ENCODE assay signal across 8 cellular contexts in genomic region chr18:79570266-79571201, GRCh38.
DNase-seq lines count a peak whose midpoint lies in the region; TF ChIP-seq lines count a peak whose summit lies in the region.

No MANE protein-coding gene starts in this region.

- no peak overlapping the region for H3K4me3 ChIP-seq in choroid plexus epithelial cell (ENCODE audit: low read depth, low read length)
- H3K4me3 ChIP-seq in skeletal muscle satellite cell (ENCODE audit: low read length) = peak overlapping the region; percentile 48

- H3K9me3 ChIP-seq in skeletal muscle satellite cell (replicated peaks; ENCODE audit: low read length) = peaks cover 12% of the 10 kb centered on the region

- no peak overlapping the region for H3K4me3 Mint-ChIP-seq in activated CD4-positive, alpha-beta memory T cell treated with anti-CD3 and anti-CD28 coated beads for 36 hours
- no peak overlapping the region for H3K4me3 Mint-ChIP-seq in activated CD4-positive, alpha-beta memory T cell treated with anti-CD3 and anti-CD28 coated beads, Interleukin-2, amount 10 ng/mL, durations not matched to agents 7 days and 5 days

- POLR2A ChIA-PET in activated CD4-positive, alpha-beta memory T cell treated with anti-CD3 and anti-CD28 coated beads for 36 hours (lab: Charles Lee) = no interaction called here
- POLR2A ChIA-PET in activated CD4-positive, alpha-beta memory T cell treated with anti-CD3 and anti-CD28 coated beads, Interleukin-2, amount 10 ng/mL, durations not matched to agents 7 days and 5 days (lab: Charles Lee) = no interaction called here

- H3K4me1 Mint-ChIP-seq in activated CD4-positive, alpha-beta memory T cell treated with anti-CD3 and anti-CD28 coated beads for 36 hours (ENCODE audit: low read depth) = peaks cover 6% of the 10 kb centered on the region
- peaks cover 1% of the 10 kb centered on the region for H3K4me1 Mint-ChIP-seq in activated CD4-positive, alpha-beta memory T cell treated with anti-CD3 and anti-CD28 coated beads, Interleukin-2, amount 10 ng/mL, durations not matched to agents 7 days and 5 days

- intact Hi-C loops in activated CD4-positive, alpha-beta memory T cell treated with anti-CD3 and anti-CD28 coated beads for 36 hours (cut with micrococcal nuclease) = no loop called here

- no peak for TF ChIP-seq CTCF in choroid plexus epithelial cell (conservative IDR thresholded peaks at IDR 0.05; ENCODE audit: low read depth, low read length)

- H3K9me3 Mint-ChIP-seq in activated CD4-positive, alpha-beta memory T cell treated with anti-CD3 and anti-CD28 coated beads for 36 hours = peaks cover 19% of the 10 kb centered on the region
- peaks cover 15% of the 10 kb centered on the region for H3K9me3 Mint-ChIP-seq in activated CD4-positive, alpha-beta memory T cell treated with anti-CD3 and anti-CD28 coated beads, Interleukin-2, amount 10 ng/mL, durations not matched to agents 7 days and 5 days

- H3K4me2 ChIP-seq in skeletal muscle satellite cell (ENCODE audit: low read length) = peak overlapping the region; percentile 71

- H3K27me3 Mint-ChIP-seq in activated CD4-positive, alpha-beta memory T cell treated with anti-CD3 and anti-CD28 coated beads for 36 hours = peaks cover 2% of the 10 kb centered on the region
- H3K27me3 Mint-ChIP-seq in activated CD4-positive, alpha-beta memory T cell treated with anti-CD3 and anti-CD28 coated beads, Interleukin-2, amount 10 ng/mL, durations not matched to agents 7 days and 5 days = no peaks in the 10 kb centered on the region

- H3K9ac ChIP-seq in skeletal muscle satellite cell (ENCODE audit: low read depth, low read length) = peak overlapping the region; percentile 43

- CTCF ChIA-PET in activated CD4-positive, alpha-beta memory T cell treated with anti-CD3 and anti-CD28 coated beads for 36 hours (lab: Charles Lee) = no interaction called here
- CTCF ChIA-PET in activated CD4-positive, alpha-beta memory T cell treated with anti-CD3 and anti-CD28 coated beads, Interleukin-2, amount 10 ng/mL, durations not matched to agents 7 days and 5 days (lab: Charles Lee) = no interaction called here

- H3K4me1 ChIP-seq in skeletal muscle satellite cell (ENCODE audit: control insufficient read depth, insufficient read depth, low read length) = peaks cover 31% of the 10 kb centered on the region

- H3K27me3 ChIP-seq in skeletal muscle satellite cell (ENCODE audit: control insufficient read depth, insufficient read depth, low read length) = peaks cover 1% of the 10 kb centered on the region

- H3K36me3 Mint-ChIP-seq in activated CD4-positive, alpha-beta memory T cell treated with anti-CD3 and anti-CD28 coated beads for 36 hours = peaks cover 3% of the 10 kb centered on the region
- no peaks in the 10 kb centered on the region for H3K36me3 Mint-ChIP-seq in activated CD4-positive, alpha-beta memory T cell treated with anti-CD3 and anti-CD28 coated beads, Interleukin-2, amount 10 ng/mL, durations not matched to agents 7 days and 5 days (ENCODE audit: low read depth)

- peak; percentile 19 for DNase-seq in activated CD4-positive, alpha-beta memory T cell treated with anti-CD3 and anti-CD28 coated beads for 36 hours
- no peak for DNase-seq in activated CD4-positive, alpha-beta memory T cell treated with anti-CD3 and anti-CD28 coated beads, Interleukin-2, amount 10 ng/mL, durations not matched to agents 7 days and 5 days
- DNase-seq in NCI-H2171 (lab: John Stamatoyannopoulos, UW) (peak; percentile 60), choroid plexus epithelial cell (ENCODE audit: low read depth) (peak; percentile 60), GOT3 (lab: John Stamatoyannopoulos, UW) (no peak), D341Med (ENCODE audit: low spot score) (no peak), KG1 (lab: John Stamatoyannopoulos, UW) (no peak)

- no peaks in the 10 kb centered on the region for H3K36me3 ChIP-seq in skeletal muscle satellite cell (ENCODE audit: insufficient read depth, low read length)

- no peak overlapping the region for H3K27ac Mint-ChIP-seq in activated CD4-positive, alpha-beta memory T cell treated with anti-CD3 and anti-CD28 coated beads for 36 hours
- H3K27ac Mint-ChIP-seq in activated CD4-positive, alpha-beta memory T cell treated with anti-CD3 and anti-CD28 coated beads, Interleukin-2, amount 10 ng/mL, durations not matched to agents 7 days and 5 days = no peak overlapping the region

Comparison
In these comparisons a context has a peak if more than half of its experiments do, and no peak if none do; other contexts are left out.
1. DNase-seq: peak in activated CD4-positive, alpha-beta memory T cell treated with anti-CD3 and anti-CD28 coated beads for 36 hours (single experiment), NCI-H2171 (single experiment) and choroid plexus epithelial cell (single experiment); none in activated CD4-positive, alpha-beta memory T cell treated with anti-CD3 and anti-CD28 coated beads, Interleukin-2, amount 10 ng/mL, durations not matched to agents 7 days and 5 days (single experiment), GOT3 (single experiment), D341Med (single experiment) and KG1 (single experiment).